ENCODE assay signal across 1 cellular context in genomic region chr10:17235136-17235535, GRCh38.
TF ChIP-seq lines count a peak whose summit lies in the region.

No MANE protein-coding gene starts in this region.

TF ChIP-seq in HEK293, 187 proteins besides CTCF, POLR2A, EP300 and RAD21 (continued from another document):
- TF ChIP-seq ZNF18 (tag by site-specific recombination; IDR thresholded peaks at IDR 0.05) (no peak), ZSCAN4 (tag by site-specific recombination; IDR thresholded peaks at IDR 0.05) (no peak), ZNF488 (tag by site-specific recombination; IDR thresholded peaks at IDR 0.05) (no peak), HOXD13 (CRISPR knock-in tag; IDR thresholded peaks at IDR 0.05; ENCODE audit: borderline replicate concordance) (no peak), ZFP41 (tag by site-specific recombination; IDR thresholded peaks at IDR 0.05; ENCODE audit: borderline replicate concordance) (no peak), ZNF768 (tag by site-specific recombination; IDR thresholded peaks at IDR 0.05) (no peak), YY1 (tag by site-specific recombination; IDR thresholded peaks at IDR 0.05) (no peak), ZNF529 (tag by site-specific recombination; IDR thresholded peaks at IDR 0.05; ENCODE audit: insufficient replicate concordance) (no peak), ZNF645 (tag by site-specific recombination; IDR thresholded peaks at IDR 0.05) (no peak)
- TF ChIP-seq, protein P1, sequence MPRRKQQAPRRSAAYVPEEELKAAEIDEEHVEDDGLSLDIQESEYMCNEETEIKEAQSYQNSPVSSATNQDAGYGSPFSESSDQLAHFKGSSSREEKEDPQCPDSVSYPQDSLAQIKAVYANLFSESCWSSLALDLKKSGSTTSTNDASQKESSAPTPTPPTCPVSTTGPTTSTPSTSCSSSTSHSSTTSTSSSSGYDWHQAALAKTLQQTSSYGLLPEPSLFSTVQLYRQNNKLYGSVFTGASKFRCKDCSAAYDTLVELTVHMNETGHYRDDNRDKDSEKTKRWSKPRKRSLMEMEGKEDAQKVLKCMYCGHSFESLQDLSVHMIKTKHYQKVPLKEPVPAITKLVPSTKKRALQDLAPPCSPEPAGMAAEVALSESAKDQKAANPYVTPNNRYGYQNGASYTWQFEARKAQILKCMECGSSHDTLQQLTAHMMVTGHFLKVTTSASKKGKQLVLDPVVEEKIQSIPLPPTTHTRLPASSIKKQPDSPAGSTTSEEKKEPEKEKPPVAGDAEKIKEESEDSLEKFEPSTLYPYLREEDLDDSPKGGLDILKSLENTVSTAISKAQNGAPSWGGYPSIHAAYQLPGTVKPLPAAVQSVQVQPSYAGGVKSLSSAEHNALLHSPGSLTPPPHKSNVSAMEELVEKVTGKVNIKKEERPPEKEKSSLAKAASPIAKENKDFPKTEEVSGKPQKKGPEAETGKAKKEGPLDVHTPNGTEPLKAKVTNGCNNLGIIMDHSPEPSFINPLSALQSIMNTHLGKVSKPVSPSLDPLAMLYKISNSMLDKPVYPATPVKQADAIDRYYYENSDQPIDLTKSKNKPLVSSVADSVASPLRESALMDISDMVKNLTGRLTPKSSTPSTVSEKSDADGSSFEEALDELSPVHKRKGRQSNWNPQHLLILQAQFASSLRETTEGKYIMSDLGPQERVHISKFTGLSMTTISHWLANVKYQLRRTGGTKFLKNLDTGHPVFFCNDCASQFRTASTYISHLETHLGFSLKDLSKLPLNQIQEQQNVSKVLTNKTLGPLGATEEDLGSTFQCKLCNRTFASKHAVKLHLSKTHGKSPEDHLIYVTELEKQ (tag by site-specific recombination; IDR thresholded peaks at IDR 0.05; ENCODE audit: borderline replicate concordance) = no peak
